Comparison of ENCODE assay signal across 17 cellular contexts in genomic region chr9:37947431-37947830, GRCh38. TPM values are rescaled to one million over a fixed set of nuclear protein-coding genes. Genes with fewer than 3 reads are reported as not detected.
A peak's percentile ranks its signal among the peaks of the same experiment; 100 is the strongest.
DNase-seq lines count a peak whose midpoint lies in the region; ATAC-seq, FAIRE-seq and TF ChIP-seq lines count a peak whose summit lies in the region.
"Had no signal": no experiment of that assay in that cellular context is flagged by ENCODE, and none has a peak within 500 bp of the region (broad histone marks: within the 10 kb centered on the region; RNA-seq: fewer than 3 reads in every experiment).

No MANE protein-coding gene starts in this region.

- FAIRE-seq in H54 (lab: Jason Lieb, UNC) = no peak
- FAIRE-seq in HepG2 (lab: Jason Lieb, UNC) = no peak

- H3K9me3 Mint-ChIP-seq in activated naive CD4-positive, alpha-beta T cell treated with anti-CD3 and anti-CD28 coated beads for 36 hours = no peaks in the 10 kb centered on the region
- H3K9me3 Mint-ChIP-seq: CD8-positive, alpha-beta T cell had no signal

- H3K4me3 ChIP-seq in BLaER1 treated with 17β-estradiol and CSF1 and Interleukin-3, amounts not matched to agents 10 nM and 100 nM = no peak overlapping the region
- no peak overlapping the region for H3K4me3 ChIP-seq in trophoblast cell (ENCODE audit: low read depth, low read length)
- H3K4me3 ChIP-seq in HepG2 (replicated peaks in 1 of 3; ENCODE audit: insufficient read depth in 1 of 3, low read depth in 2 of 3, low read length in 3 of 3) = no peak overlapping the region
- H3K4me3 ChIP-seq: SK-N-MC had no signal

- no peak for ATAC-seq in HepG2
- ATAC-seq: CD8-positive, alpha-beta T cell had no signal

- H3K4me3 Mint-ChIP-seq in activated naive CD4-positive, alpha-beta T cell treated with anti-CD3 and anti-CD28 coated beads for 36 hours = no peak overlapping the region
- H3K4me3 Mint-ChIP-seq: CD8-positive, alpha-beta T cell had no signal

- H3K27ac Mint-ChIP-seq in activated naive CD4-positive, alpha-beta T cell treated with anti-CD3 and anti-CD28 coated beads for 36 hours = no peak overlapping the region
- H3K27ac Mint-ChIP-seq: CD8-positive, alpha-beta T cell had no signal

- peak overlapping the region; percentile 11 for H4K91ac ChIP-seq in trophoblast cell (ENCODE audit: low read depth, low read length)

- H3K9ac ChIP-seq in BLaER1 treated with 17β-estradiol and CSF1 and Interleukin-3, amounts not matched to agents 10 nM and 100 nM = peak overlapping the region in 2 of 11 experiments; percentile 20 to 27; a peak in 1 of 22 replicates
- H3K9ac ChIP-seq in trophoblast cell (ENCODE audit: low read length) (no peak overlapping the region), HepG2 (ENCODE audit: insufficient read depth, low read depth, low read length) (no peak overlapping the region)

- no CpG with 5 or more reads among the region's 7 CpGs for WGBS in trophoblast cell (ENCODE audit: extremely low coverage, insufficient coverage, insufficient read length)
- WGBS in HepG2 (ENCODE audit: low lambda C conversion rate) = 96% methylated on average over 2 of the region's 7 CpGs

- H2BK120ac ChIP-seq in trophoblast cell (ENCODE audit: insufficient read depth, low read length, poor library complexity) = no peak overlapping the region

- H3K14ac ChIP-seq in trophoblast cell (ENCODE audit: low read length) = no peak overlapping the region

- peaks cover 0 to 28% (median 0%) of the 10 kb centered on the region in 11 experiments; a peak in 2 of 22 replicates for H3K36me3 ChIP-seq in BLaER1 treated with 17β-estradiol and CSF1 and Interleukin-3, amounts not matched to agents 10 nM and 100 nM
- H3K36me3 ChIP-seq in trophoblast cell (ENCODE audit: control insufficient read depth in 1 of 2, insufficient read depth in 2 of 2, low read length in 2 of 2) = peaks cover 52 to 69% of the 10 kb centered on the region in 2 experiments
- H3K36me3 ChIP-seq in HepG2 (replicated peaks in 1 of 2; ENCODE audit: control insufficient read depth in 1 of 2, insufficient read depth in 2 of 2, low read length in 2 of 2) = peaks cover 56 to 97% of the 10 kb centered on the region in 2 experiments

- H3K79me2 ChIP-seq in trophoblast cell (ENCODE audit: control insufficient read depth, insufficient read depth, low read length, poor library complexity) (peaks cover 8% of the 10 kb centered on the region), HepG2 (ENCODE audit: insufficient read depth, low read length) (no peaks in the 10 kb centered on the region)

- peaks cover 37% of the 10 kb centered on the region for H3K79me1 ChIP-seq in trophoblast cell (ENCODE audit: low read length)

- H4K8ac ChIP-seq in trophoblast cell (ENCODE audit: low read depth, low read length) = no peak overlapping the region

- intact Hi-C loops in activated naive CD4-positive, alpha-beta T cell treated with anti-CD3 and anti-CD28 coated beads for 36 hours (cut with micrococcal nuclease) = no loop called here
- intact Hi-C loops in HepG2 (cut with micrococcal nuclease; ENCODE audit: unreplicated experiment) = no loop called here

- no peaks in the 10 kb centered on the region for H3K36me3 Mint-ChIP-seq in activated naive CD4-positive, alpha-beta T cell treated with anti-CD3 and anti-CD28 coated beads for 36 hours (ENCODE audit: low read depth)
- H3K36me3 Mint-ChIP-seq: CD8-positive, alpha-beta T cell had no signal

- H3K4me1 ChIP-seq in BLaER1 treated with 17β-estradiol and CSF1 and Interleukin-3, amounts not matched to agents 10 nM and 100 nM = peaks cover 24 to 89% (median 65%) of the 10 kb centered on the region in 10 experiments
- H3K4me1 ChIP-seq in trophoblast cell (ENCODE audit: control insufficient read depth in 1 of 2, insufficient read depth in 2 of 2, low read length in 2 of 2) (peaks cover 45 to 60% of the 10 kb centered on the region in 2 experiments), HepG2 (ENCODE audit: insufficient read depth, low read length) (peaks cover 16% of the 10 kb centered on the region)

- no peak overlapping the region for H3K27ac ChIP-seq in BLaER1 treated with 17β-estradiol and CSF1 and Interleukin-3, amounts not matched to agents 10 nM and 100 nM
- H3K27ac ChIP-seq in RWPE1 (peak overlapping the region; percentile 89), trophoblast cell (ENCODE audit: low read depth, low read length) (no peak overlapping the region), HepG2 (ENCODE audit: extremely low read length, insufficient read depth, low read length) (no peak overlapping the region)
- H3K27ac ChIP-seq: SK-N-MC had no signal

- TF ChIP-seq POLR2A in H54 (IDR thresholded peaks at IDR 0.05; ENCODE audit: low read depth, low read length) = no peak
- no peak for TF ChIP-seq POLR2A in HepG2 (IDR thresholded peaks at IDR 0.05; ENCODE audit: insufficient read depth in 1 of 2, low read depth in 2 of 2, low read length in 2 of 2)

- H3K23ac ChIP-seq in trophoblast cell (ENCODE audit: low read length) = no peak overlapping the region

- no peak overlapping the region for H3K4ac ChIP-seq in trophoblast cell (ENCODE audit: low read depth, low read length)

- no peak overlapping the region for H2BK5ac ChIP-seq in trophoblast cell (ENCODE audit: low read depth, low read length, poor library complexity)

- DNase-seq in RWPE1 (ENCODE audit: low spot score) = no peak
- peak; percentile 22 for DNase-seq in left kidney (ENCODE audit: low read depth, low spot score)
- no peak for DNase-seq in trophoblast cell
- DNase-seq in SIG-M5 treated with dmso at 0.1 percent for 504 hours (lab: John Stamatoyannopoulos, UW; ENCODE audit: unreplicated experiment) = no peak
- no peak for DNase-seq in H54 (ENCODE audit: insufficient read length, low spot score)
- no peak for DNase-seq in activated naive CD4-positive, alpha-beta T cell treated with anti-CD3 and anti-CD28 coated beads for 36 hours
- no peak for DNase-seq in HepG2 (ENCODE audit: low spot score)
- DNase-seq: Calu3; CD8-positive, alpha-beta T cell; GF-D8; KG1; NCI-H1417 treated with DMSO at 0.1 percent for 48 hours; NCI-H1930; NCI-H526; Right ventricle myocardium superior had no signal

- no peak overlapping the region for H2AK5ac ChIP-seq in trophoblast cell (ENCODE audit: low read length)

- TF ChIP-seq CTCF in RWPE1 (conservative IDR thresholded peaks at IDR 0.05; ENCODE audit: low read depth) (no peak), HepG2 (CRISPR knock-in tag; IDR thresholded peaks at IDR 0.05) (no peak)

- no peak for TF ChIP-seq RAD21 in HepG2 (CRISPR knock-in tag; IDR thresholded peaks at IDR 0.05)

- no TSS peak for BruUV-seq in HepG2 (replicated peaks; lab: Mats Ljungman, UMichigan)

- H3K4me2 ChIP-seq in BLaER1 treated with 17β-estradiol and CSF1 and Interleukin-3, amounts not matched to agents 10 nM and 100 nM = peak overlapping the region; percentile 44 to 92 (median 80); a peak in 20 of 22 replicates
- no peak overlapping the region for H3K4me2 ChIP-seq in trophoblast cell (ENCODE audit: low read length)
- H3K4me2 ChIP-seq in HepG2 (ENCODE audit: low read depth, low read length) = no peak overlapping the region

- no peaks in the 10 kb centered on the region for H3K4me1 Mint-ChIP-seq in activated naive CD4-positive, alpha-beta T cell treated with anti-CD3 and anti-CD28 coated beads for 36 hours (ENCODE audit: low read depth)

- H2AFZ ChIP-seq in trophoblast cell (ENCODE audit: insufficient read depth, low read length, poor library complexity) = no peak overlapping the region
- H2AFZ ChIP-seq in HepG2 (ENCODE audit: low read length) = no peak overlapping the region

- H3K27me3 Mint-ChIP-seq in activated naive CD4-positive, alpha-beta T cell treated with anti-CD3 and anti-CD28 coated beads for 36 hours (ENCODE audit: low read depth) = no peaks in the 10 kb centered on the region

- no peaks in the 10 kb centered on the region for H3K9me3 ChIP-seq in BLaER1 treated with 17β-estradiol and CSF1 and Interleukin-3, amounts not matched to agents 10 nM and 100 nM (replicated peaks in 1 of 11)
- H3K9me3 ChIP-seq in trophoblast cell (ENCODE audit: insufficient read depth, low read depth, low read length) = peaks cover 4% of the 10 kb centered on the region
- H3K9me3 ChIP-seq in HepG2 (ENCODE audit: low read length) = no peaks in the 10 kb centered on the region

- H2BK12ac ChIP-seq in trophoblast cell (ENCODE audit: low read length) = no peak overlapping the region

- peaks cover 0 to 4% (median 0%) of the 10 kb centered on the region in 11 experiments; a peak in 2 of 22 replicates for H3K27me3 ChIP-seq in BLaER1 treated with 17β-estradiol and CSF1 and Interleukin-3, amounts not matched to agents 10 nM and 100 nM
- no peaks in the 10 kb centered on the region for H3K27me3 ChIP-seq in trophoblast cell (ENCODE audit: insufficient read depth, low read length)
- H3K27me3 ChIP-seq in HepG2 (ENCODE audit: control insufficient read depth in 1 of 2, insufficient read depth in 2 of 2, low read length in 2 of 2) = no peaks in the 10 kb centered on the region

- CTCF ChIA-PET in RWPE1 (lab: Yijun Ruan, JAX) (no interaction called here), HepG2 (lab: Yijun Ruan, JAX; ENCODE audit: low intra/inter-chr PET ratio, low total read pairs) (no interaction called here)
- CTCF ChIA-PET in activated naive CD4-positive, alpha-beta T cell treated with anti-CD3 and anti-CD28 coated beads for 36 hours (lab: Charles Lee) = no interaction called here

- POLR2A ChIA-PET in RWPE1 (lab: Yijun Ruan, JAX; ENCODE audit: low non-redundant PET) (interaction anchor here (0.5 kb wide), 1 partner anchor 95 kb away, joined by 3 read pairs; no protein-coding TSS in a partner anchor), HepG2 (lab: Yijun Ruan, JAX) (no interaction called here)

- H3K18ac ChIP-seq in trophoblast cell (ENCODE audit: low read length) = peak overlapping the region; percentile 58

- H4K12ac ChIP-seq in trophoblast cell (ENCODE audit: low read depth, low read length) = no peak overlapping the region

- TF ChIP-seq EP300 in HepG2 (IDR thresholded peaks at IDR 0.05; ENCODE audit: low read depth in 2 of 2, low read length in 2 of 2) (no peak), HepG2 (CRISPR knock-in tag; IDR thresholded peaks at IDR 0.05; ENCODE audit: borderline replicate concordance) (no peak)

- peaks cover 0 to 28% (median 0%) of the 10 kb centered on the region in 11 experiments; a peak in 9 of 22 replicates for H4K20me1 ChIP-seq in BLaER1 treated with 17β-estradiol and CSF1 and Interleukin-3, amounts not matched to agents 10 nM and 100 nM
- H4K20me1 ChIP-seq in HepG2 (ENCODE audit: insufficient read depth, low read length) = peaks cover 18% of the 10 kb centered on the region; the same call in 1 of the 2 replicates

- in situ Hi-C loops in HepG2 (cut with HindIII; ENCODE audit: extremely low pct_ligation_motif_present, low pct_unique_long_range_greater_than_20kb) = no loop called here

RNA-seq across cellular contexts. Expression of gene SLC25A51, which starts 43.5 kb away (rescaled TPM):
- polyA plus RNA-seq in trophoblast cell (2013) = 12.2 and 12.4 TPM in 2 replicates
- 10 to 100 TPM; 20.0 to 20.3 TPM for total RNA-seq in activated naive CD4-positive, alpha-beta T cell treated with anti-CD3 and anti-CD28 coated beads for 36 hours
- 37.7 and 40.7 TPM in 2 replicates for total RNA-seq in HepG2 (2016; rRNA removed; fragmentation: Illumina TruSeq; extraction: Trizol)
- 39.8 and 41.5 TPM in 2 replicates for total RNA-seq in HepG2 (2016; cell fraction: cytosol; rRNA removed; fragmentation: Illumina TruSeq; extraction: Trizol; ENCODE audit: low read depth)
- 35.8 and 36.3 TPM in 2 replicates for total RNA-seq in HepG2 (2016; cell fraction: insoluble cytoplasmic fraction; rRNA removed; fragmentation: Illumina TruSeq; extraction: Trizol)
- 69.7 and 71.8 TPM in 2 replicates for total RNA-seq in HepG2 (2016; cell fraction: membrane; rRNA removed; fragmentation: Illumina TruSeq; extraction: Trizol)
- 20.0 and 24.7 TPM in 2 replicates for total RNA-seq in HepG2 (2016; cell fraction: nucleus; rRNA removed; fragmentation: Illumina TruSeq; extraction: Trizol)
- 14.6 and 15.4 TPM in 2 replicates for polyA plus RNA-seq in HepG2 (2011; rRNA removed)
- polyA plus RNA-seq in HepG2 (2011; cell fraction: cytosol; rRNA removed) = 8.9 and 11.5 TPM in 2 replicates
- 11.8 and 14.7 TPM in 2 replicates for polyA plus RNA-seq in HepG2 (2011; cell fraction: nucleus; rRNA removed)
- polyA plus RNA-seq in HepG2 (2012) = 6.0 and 8.4 TPM in 2 replicates
- polyA plus RNA-seq in HepG2 (2016; cell fraction: cytosol; fragmentation: Illumina TruSeq; extraction: Trizol; ENCODE audit: low read depth) = 44.8 and 48.9 TPM in 2 replicates
- 19.9 and 21.9 TPM in 2 replicates for polyA plus RNA-seq in HepG2 (2016; cell fraction: insoluble cytoplasmic fraction; fragmentation: Illumina TruSeq; extraction: Trizol; ENCODE audit: low read depth)
- 48.0 and 51.0 TPM in 2 replicates for polyA plus RNA-seq in HepG2 (2016; cell fraction: membrane; fragmentation: Illumina TruSeq; extraction: Trizol; ENCODE audit: low read depth)
- 17.6 and 20.1 TPM in 2 replicates for polyA plus RNA-seq in HepG2 (2016; cell fraction: nucleus; fragmentation: Illumina TruSeq; extraction: Trizol; ENCODE audit: insufficient read depth, low read depth)
- polyA minus RNA-seq in HepG2 (2011; rRNA and poly(A)+ RNA removed; ENCODE audit: low replicate concordance) = 41.7 and 51.3 TPM in 2 replicates
- polyA minus RNA-seq in HepG2 (2011; cell fraction: cytosol; rRNA and poly(A)+ RNA removed) = 17.5 and 18.0 TPM in 2 replicates
- 40.2 and 47.6 TPM in 2 replicates for polyA minus RNA-seq in HepG2 (2011; cell fraction: nucleus; rRNA and poly(A)+ RNA removed)

Comparison
In these comparisons a context has a peak if more than half of its experiments do, and no peak if none do; other contexts are left out.
1. H3K4me2 ChIP-seq: peak in BLaER1 treated with 17β-estradiol and CSF1 and Interleukin-3, amounts not matched to agents 10 nM and 100 nM (11 of 11); none in trophoblast cell (single experiment) and HepG2 (single experiment).